12 cellular contexts compared by ENCODE assay signal in the genomic region with DNA sequence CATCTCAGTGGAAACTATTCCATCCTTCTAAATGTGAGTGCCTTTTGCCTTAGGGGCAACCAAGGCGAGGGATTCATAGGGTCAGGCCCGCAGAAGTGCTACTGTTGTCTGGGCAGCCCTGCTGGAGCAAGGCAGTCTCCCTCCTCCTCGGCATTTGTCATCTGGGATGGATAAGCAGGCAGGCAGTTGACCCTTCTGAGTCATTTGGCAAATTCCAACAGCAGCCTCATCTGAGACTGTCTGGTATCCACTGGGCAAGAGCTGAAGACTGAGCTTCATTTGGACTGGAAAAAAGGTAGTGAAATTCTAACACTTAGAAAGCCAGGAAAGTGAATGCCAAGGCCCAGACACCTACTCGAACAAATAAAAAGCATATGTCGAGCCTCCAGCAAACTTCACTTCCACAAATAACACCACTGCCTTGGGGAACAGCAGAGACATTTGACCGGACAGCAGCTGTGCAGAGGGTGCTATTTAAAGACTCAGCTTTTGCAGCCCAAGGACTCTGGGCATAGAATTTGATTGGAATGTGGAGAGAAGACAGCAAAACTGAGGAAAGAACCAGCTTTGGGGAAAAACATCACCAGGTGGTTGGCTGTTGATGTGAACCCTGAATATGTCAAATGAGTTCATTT. TPM values are rescaled to one million over a fixed set of nuclear protein-coding genes. Genes with fewer than 3 reads are reported as not detected.
A peak's percentile ranks its signal among the peaks of the same experiment; 100 is the strongest.
DNase-seq lines count a peak whose midpoint lies in the region; ATAC-seq and TF ChIP-seq lines count a peak whose summit lies in the region.
"Had no signal": no experiment of that assay in that cellular context is flagged by ENCODE, and none has a peak within 500 bp of the region (broad histone marks: within the 10 kb centered on the region; RNA-seq: fewer than 3 reads in every experiment).

No MANE protein-coding gene starts in this region.

- H3K36me3 Mint-ChIP-seq in endodermal cell (ENCODE audit: low read depth) (peaks cover 7% of the 10 kb centered on the region), nephron (ENCODE audit: low read depth) (no peaks in the 10 kb centered on the region)

- H3K9ac ChIP-seq in PC-3 (ENCODE audit: low read length) (no peak overlapping the region), endodermal cell (ENCODE audit: extremely low read depth, low read length, poor library complexity, severe bottlenecking) (no peak overlapping the region)

- H3K9me2 ChIP-seq in PC-3 (replicated peaks; ENCODE audit: low read length), result no peaks in the 10 kb centered on the region

- H3F3A ChIP-seq in PC-3 (ENCODE audit: low read length, unreplicated experiment), result no peaks in the 10 kb centered on the region

- peak; percentile 86 for DNase-seq in AG10803 (ENCODE audit: low read depth)
- DNase-seq in PC-3, result peak; percentile 81
- no peak for DNase-seq in endodermal cell
- no peak for DNase-seq in iPS-NIHi7 (ENCODE audit: extremely low spot score)
- DNase-seq in NCI-H2029 (lab: John Stamatoyannopoulos, UW), result no peak
- no peak for DNase-seq in NCI-H1092 treated with DMSO at 0.1 percent for 48 hours (lab: John Stamatoyannopoulos, UW)
- no peak for DNase-seq in activated gamma-delta T cell (lab: John Stamatoyannopoulos, UW)
- DNase-seq: activated T-cell treated with anti-CD3 and anti-CD28 coated beads, Interleukin-2, amount 50 U/mL, for 72 hours; MV-4-11 had no signal

- peak overlapping the region; percentile 41 for H3K27ac Mint-ChIP-seq in endodermal cell
- peak overlapping the region; percentile 31 to 77 (median 55) for H3K27ac Mint-ChIP-seq in nephron
- H3K27ac Mint-ChIP-seq: activated T-cell treated with anti-CD3 and anti-CD28 coated beads, Interleukin-2, amount 50 U/mL, for 72 hours had no signal

- peaks cover 22% of the 10 kb centered on the region for H3K4me1 ChIP-seq in PC-3 (ENCODE audit: insufficient read depth, low read length)
- peaks cover 7% of the 10 kb centered on the region for H3K4me1 ChIP-seq in endodermal cell (ENCODE audit: control insufficient read depth, insufficient read depth, low read length)

- H3K27me3 Mint-ChIP-seq in endodermal cell (ENCODE audit: insufficient read depth), result no peaks in the 10 kb centered on the region
- peaks cover 4% of the 10 kb centered on the region for H3K27me3 Mint-ChIP-seq in nephron (ENCODE audit: low read depth)

- peaks cover 9% of the 10 kb centered on the region for H3K79me2 ChIP-seq in PC-3 (ENCODE audit: low read length)

- H3K4me2 ChIP-seq in PC-3 (ENCODE audit: low read length), result peak overlapping the region; percentile 12; the same call in 1 of the 2 replicates

- WGBS in endodermal cell (ENCODE audit: insufficient coverage in 1 of 2, insufficient read length in 1 of 2), 2 experiments, result 80 to 93% methylated on average over 2 to 6 of the region's 6 CpGs

- H3K9me3 ChIP-seq in PC-3 (ENCODE audit: low read length), result no peaks in the 10 kb centered on the region
- peaks cover 16% of the 10 kb centered on the region for H3K9me3 ChIP-seq in endodermal cell (ENCODE audit: control insufficient read depth, low read length)
- H3K9me3 ChIP-seq: neutrophil had no signal

- H3K4me1 Mint-ChIP-seq in endodermal cell (peaks cover 27% of the 10 kb centered on the region), nephron (peaks cover 39% of the 10 kb centered on the region)

- POLR2A ChIA-PET in PC-3 (lab: Charles Lee; ENCODE audit: unreplicated experiment), result no interaction called here

- H3K9me3 Mint-ChIP-seq in endodermal cell (peaks cover 15% of the 10 kb centered on the region), nephron (peaks cover 11% of the 10 kb centered on the region)

- CTCF ChIA-PET in PC-3 (lab: Charles Lee), result no interaction called here

- H2AFZ ChIP-seq in PC-3 (ENCODE audit: low read length), result 0 out of 2 replicates have a peak overlapping the region, but pooled peaks have one; percentile 2

- no peaks in the 10 kb centered on the region for H3K27me3 ChIP-seq in PC-3 (ENCODE audit: low read length)
- no peaks in the 10 kb centered on the region for H3K27me3 ChIP-seq in endodermal cell (ENCODE audit: control insufficient read depth, insufficient read depth, low read length, poor library complexity, severe bottlenecking)

- H3K27ac ChIP-seq in PC-3 (ENCODE audit: low read length), result no peak overlapping the region
- no peak overlapping the region for H3K27ac ChIP-seq in endodermal cell (ENCODE audit: low read depth, low read length)
- H3K27ac ChIP-seq: neutrophil, SK-N-MC had no signal

- H3K36me3 ChIP-seq in PC-3 (ENCODE audit: low read depth, low read length) (no peaks in the 10 kb centered on the region), endodermal cell (ENCODE audit: control insufficient read depth, insufficient read depth, low read length) (no peaks in the 10 kb centered on the region)
- H3K36me3 ChIP-seq: neutrophil had no signal

- no peak overlapping the region for H3K4me3 ChIP-seq in AG10803 (ENCODE audit: low read length)
- H3K4me3 ChIP-seq in PC-3 (ENCODE audit: low read length), result no peak overlapping the region
- H3K4me3 ChIP-seq in endodermal cell (ENCODE audit: low read length), result no peak overlapping the region
- H3K4me3 ChIP-seq: SK-N-MC had no signal

- no TSS peak for BruUV-seq in PC-3 (replicated peaks; lab: Mats Ljungman, UMichigan)

- intact Hi-C loops in PC-3 (cut with micrococcal nuclease), result no loop called here

- TF ChIP-seq CTCF in AG10803 (conservative IDR thresholded peaks at IDR 0.05; ENCODE audit: low read length), result no peak
- no peak for TF ChIP-seq CTCF in PC-3 (conservative IDR thresholded peaks at IDR 0.05; ENCODE audit: low read depth, low read length)
- TF ChIP-seq CTCF in endodermal cell (conservative IDR thresholded peaks at IDR 0.05), result no peak
- TF ChIP-seq CTCF in nephron (IDR thresholded peaks at IDR 0.05; ENCODE audit: unreplicated experiment in 3 of 3), result no peak

- H3K4me3 Mint-ChIP-seq in endodermal cell (no peak overlapping the region), nephron (peak overlapping the region in 1 of 3 experiments; percentile 48)
- H3K4me3 Mint-ChIP-seq: activated T-cell treated with anti-CD3 and anti-CD28 coated beads, Interleukin-2, amount 50 U/mL, for 72 hours had no signal

- H4K20me1 ChIP-seq in PC-3 (ENCODE audit: low read length), result no peaks in the 10 kb centered on the region

- ATAC-seq in PC-3, result peak; percentile 62
- ATAC-seq: activated T-cell treated with anti-CD3 and anti-CD28 coated beads, Interleukin-2, amount 50 U/mL, for 72 hours had no signal

RNA-seq across cellular contexts. Expression of a gene that starts 4.0 kb away (rescaled TPM):
- total RNA-seq in PC-3 (2014; rRNA removed) (20.2 and 21.6 TPM in 2 replicates), endodermal cell (10 to 100 TPM; 18.5 to 29.7 TPM)
- 13.3 TPM for polyA plus RNA-seq in endodermal cell (2013, experiment 1 of 2)
- 12.6 TPM for polyA plus RNA-seq in endodermal cell (2013, experiment 2 of 2)

Comparison
In these comparisons a context has a peak if more than half of its experiments do, and no peak if none do; other contexts are left out.
1. DNase-seq: peak in AG10803 (single experiment) and PC-3 (single experiment); none in endodermal cell (single experiment), iPS-NIHi7 (single experiment), NCI-H2029 (single experiment), NCI-H1092 treated with DMSO at 0.1 percent for 48 hours (single experiment) and activated gamma-delta T cell (single experiment).